In the genomic region with DNA sequence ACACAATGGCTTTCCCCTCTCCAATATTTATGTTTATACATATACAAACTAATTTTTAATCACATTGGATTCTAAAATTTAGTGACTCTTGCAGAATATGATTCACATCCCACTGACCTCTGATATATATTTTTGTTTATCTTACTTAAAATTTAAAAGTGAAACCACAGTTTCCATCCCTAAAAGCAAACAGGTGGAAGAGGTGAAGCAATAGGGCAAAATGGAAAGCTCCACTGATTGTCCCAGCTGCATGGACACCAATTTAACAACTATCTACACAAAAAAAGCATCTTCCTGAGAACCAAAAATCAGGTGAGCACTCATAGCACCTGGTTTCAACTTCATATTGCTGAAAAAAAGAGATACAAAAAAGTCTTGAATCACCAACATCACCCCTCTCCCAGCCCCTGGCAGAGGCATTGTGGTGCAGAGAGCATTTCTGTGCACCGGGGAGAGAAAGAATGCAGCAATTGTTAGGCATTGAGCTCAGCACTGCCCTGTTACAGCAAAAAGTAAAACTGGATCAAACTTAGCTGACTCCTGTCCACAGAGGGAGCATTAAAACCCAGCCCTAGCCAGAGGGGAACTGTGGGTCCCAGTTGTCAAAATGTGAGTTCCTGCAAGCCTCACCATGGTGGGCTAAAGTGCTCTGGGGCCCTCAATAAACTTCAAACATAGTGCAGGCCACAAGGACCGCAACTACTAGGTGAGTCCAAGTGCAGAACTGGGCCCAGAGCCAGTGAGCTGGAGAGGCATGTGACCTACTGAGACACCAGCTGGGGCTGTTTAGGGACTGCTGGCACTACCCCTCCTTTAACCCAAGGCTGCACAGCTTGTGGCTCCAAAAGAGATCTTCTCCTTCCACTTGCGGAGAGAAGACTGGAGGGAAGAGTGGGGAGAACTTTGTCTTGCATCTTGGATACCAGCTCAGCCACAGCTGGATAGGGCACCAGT, we compare ENCODE assay signal across 14 cellular contexts.
A peak's percentile ranks its signal among the peaks of the same experiment; 100 is the strongest.
DNase-seq lines count a peak whose midpoint lies in the region; ATAC-seq and TF ChIP-seq lines count a peak whose summit lies in the region.
"Had no signal": no experiment of that assay in that cellular context is flagged by ENCODE, and none has a peak within 500 bp of the region (broad histone marks: within the 10 kb centered on the region; RNA-seq: fewer than 3 reads in every experiment).

No MANE protein-coding gene starts in this region.

- no peak overlapping the region for H3K4me2 ChIP-seq in H9 (ENCODE audit: insufficient read depth, insufficient read length, low read length)

- peak overlapping the region in 1 of 2 experiments; percentile 65; a peak in 3 of 5 replicates for H3K4me3 Mint-ChIP-seq in H9
- peak overlapping the region; percentile 31 for H3K4me3 Mint-ChIP-seq in WTC11
- H3K4me3 Mint-ChIP-seq: CD8-positive, alpha-beta memory T cell; nephron had no signal

- H3K4me1 ChIP-seq in H9 (ENCODE audit: insufficient read depth, low read length) (peaks cover 8% of the 10 kb centered on the region; the same call in 1 of the 2 replicates), right cardiac atrium (ENCODE audit: control insufficient read depth, insufficient read depth, low read length) (peaks cover 4% of the 10 kb centered on the region)
- H3K4me1 ChIP-seq: HAP-1 had no signal

- H3K4me1 Mint-ChIP-seq in H9 (peaks cover 22 to 23% of the 10 kb centered on the region in 2 experiments), WTC11 (peaks cover 37% of the 10 kb centered on the region)
- H3K4me1 Mint-ChIP-seq: nephron had no signal

- no peaks in the 10 kb centered on the region for H3K27me3 ChIP-seq in H9 (ENCODE audit: insufficient read depth, low read length)
- H3K27me3 ChIP-seq in right cardiac atrium (ENCODE audit: control insufficient read depth, insufficient read depth), result no peaks in the 10 kb centered on the region

- no peak overlapping the region for H2BK20ac ChIP-seq in H9 (ENCODE audit: low read depth, low read length, poor library complexity, severe bottlenecking)

- H3K9ac ChIP-seq in H9 (ENCODE audit: extremely low read depth, insufficient read length, low read length), result no peak overlapping the region

- POLR2A ChIA-PET in WTC11 (lab: Charles Lee), result no interaction called here

- H2BK12ac ChIP-seq in H9 (ENCODE audit: insufficient read length, low read depth, low read length), result no peak overlapping the region

- no peaks in the 10 kb centered on the region for H3K79me1 ChIP-seq in H9 (ENCODE audit: insufficient read depth, low read depth, low read length, poor library complexity, severe bottlenecking)

- H3K56ac ChIP-seq in H9 (ENCODE audit: insufficient read length, low read depth, low read length), result no peak overlapping the region

- no peak overlapping the region for H3K4me3 ChIP-seq in right cardiac atrium (ENCODE audit: low read length)
- H3K4me3 ChIP-seq: HAP-1 had no signal

- no peak overlapping the region for H3T11ph ChIP-seq in H9 (ENCODE audit: low read length)

- H3K9me3 ChIP-seq in H9 (ENCODE audit: control insufficient read depth, low read depth, low read length), result no peaks in the 10 kb centered on the region
- H3K9me3 ChIP-seq in right cardiac atrium (ENCODE audit: control insufficient read depth, low read length), result no peaks in the 10 kb centered on the region
- H3K9me3 ChIP-seq: HAP-1 had no signal

- no peak overlapping the region for H2BK5ac ChIP-seq in H9 (ENCODE audit: insufficient read length, low read length)

- H3K27ac Mint-ChIP-seq in H9 (peak overlapping the region; percentile 90 to 95 (median 91)), WTC11 (peak overlapping the region; percentile 88)
- H3K27ac Mint-ChIP-seq: nephron had no signal

- H3K18ac ChIP-seq in H9 (ENCODE audit: insufficient read length, low read depth, low read length), result no peak overlapping the region

- no peak overlapping the region for H3K4ac ChIP-seq in H9 (ENCODE audit: low read depth, low read length)

- no peak overlapping the region for H3K23ac ChIP-seq in H9 (ENCODE audit: insufficient read length, low read depth, low read length)

- H3K27ac ChIP-seq in H9 (ENCODE audit: insufficient read length, low read depth, low read length) (no peak overlapping the region), right cardiac atrium (ENCODE audit: low read length) (peak overlapping the region; percentile 37)

- no peak overlapping the region for H2AK5ac ChIP-seq in H9 (ENCODE audit: insufficient read length, low read length)

- no peaks in the 10 kb centered on the region for H3K23me2 ChIP-seq in H9 (ENCODE audit: insufficient read length, low read depth, low read length, poor library complexity, severe bottlenecking)

- H3K9me3 Mint-ChIP-seq in H9 (peaks cover 7 to 10% of the 10 kb centered on the region in 2 experiments), WTC11 (peaks cover 3% of the 10 kb centered on the region; the same call in 1 of the 2 replicates)

- no peak overlapping the region for H4K91ac ChIP-seq in H9 (ENCODE audit: insufficient read length, low read depth, low read length)

- no peaks in the 10 kb centered on the region for H4K20me1 ChIP-seq in H9 (ENCODE audit: control insufficient read depth, insufficient read depth, insufficient read length)

- intact Hi-C loops in right cardiac atrium (cut with DNase I), result no loop called here
- intact Hi-C loops in sciatic nerve (cut with DNase I), result no loop called here

- H3K36me3 Mint-ChIP-seq in H9 (ENCODE audit: insufficient read depth in 1 of 3, low read depth in 3 of 3), result peaks cover 37 to 61% (median 52%) of the 10 kb centered on the region in 3 experiments
- H3K36me3 Mint-ChIP-seq in WTC11, result peaks cover 52% of the 10 kb centered on the region

- H3K14ac ChIP-seq in H9 (ENCODE audit: insufficient read depth, low read length), result 0 out of 2 replicates have a peak overlapping the region, but pooled peaks have one; percentile 30

- no peak overlapping the region for H4K5ac ChIP-seq in H9 (ENCODE audit: insufficient read length, low read depth, low read length)

- ATAC-seq in WTC11 (peak; percentile 86), right cardiac atrium (peak; percentile 78 to 92), sciatic nerve (peak; percentile 55), GM21381 (IDR thresholded peaks at IDR 0.05; ENCODE audit: unreplicated experiment) (no peak)

- DNase-seq in H9 (peak; percentile 33), WTC11 (ENCODE audit: low spot score) (peak; percentile 16), right cardiac atrium (peak; percentile 54 to 82 (median 79)), sciatic nerve (ENCODE audit: low spot score) (no peak), NCI-H345 treated with DMSO at 0.1 percent for 48 hours (lab: John Stamatoyannopoulos, UW; ENCODE audit: unreplicated experiment) (no peak), SKM-1 treated with dmso at 0.1 percent for 144 hours (lab: John Stamatoyannopoulos, UW; ENCODE audit: unreplicated experiment) (no peak), AG08395 (ENCODE audit: low spot score) (no peak)
- DNase-seq: activated CD8-positive, alpha-beta memory T cell treated with anti-CD3 and anti-CD28 coated beads, Interleukin-2, amount 50 U/mL, for 48 hours; CD8-positive, alpha-beta memory T cell; KBM-7; NCI-H2107 had no signal

- TF ChIP-seq CTCF in H9 (conservative IDR thresholded peaks at IDR 0.05) (no peak), WTC11 (IDR thresholded peaks at IDR 0.05) (no peak)

- H2BK120ac ChIP-seq in H9 (ENCODE audit: low read depth, low read length, poor library complexity, severe bottlenecking), result no peak overlapping the region

- H4K8ac ChIP-seq in H9 (replicated peaks; ENCODE audit: insufficient read length, low read depth, low read length), result no peak overlapping the region

- H3K27me3 Mint-ChIP-seq in H9 (ENCODE audit: low read depth) (no peaks in the 10 kb centered on the region), WTC11 (ENCODE audit: low read depth) (no peaks in the 10 kb centered on the region)
- H3K27me3 Mint-ChIP-seq: CD8-positive, alpha-beta memory T cell had no signal

- no peak overlapping the region for H2AFZ ChIP-seq in H9 (ENCODE audit: low read length)

- no peaks in the 10 kb centered on the region for H3K79me2 ChIP-seq in H9 (ENCODE audit: insufficient read depth, low read length)

- CTCF ChIA-PET in WTC11 (lab: Charles Lee), result interaction anchor here (0.6 to 1.4 kb wide), 5 partner anchors 58 to 279 kb away, joined by 3 to 8 read pairs (median 6); no protein-coding TSS in a partner anchor

- WGBS in H9 (ENCODE audit: extremely low coverage, insufficient read length, low lambda C conversion rate), result no CpG with 5 or more reads among the region's 3 CpGs
- 67% methylated on average over 3 of the region's 3 CpGs for WGBS in right cardiac atrium

- no peak overlapping the region for H2BK15ac ChIP-seq in H9 (ENCODE audit: low read depth, low read length)

TF ChIP-seq in WTC11, 78 proteins besides CTCF, POLR2A, EP300 and RAD21 (continues in another document):
- no peak for TF ChIP-seq ZNF219 (CRISPR knock-in tag; IDR thresholded peaks at IDR 0.05; ENCODE audit: borderline replicate concordance)
- TF ChIP-seq, protein P1, sequence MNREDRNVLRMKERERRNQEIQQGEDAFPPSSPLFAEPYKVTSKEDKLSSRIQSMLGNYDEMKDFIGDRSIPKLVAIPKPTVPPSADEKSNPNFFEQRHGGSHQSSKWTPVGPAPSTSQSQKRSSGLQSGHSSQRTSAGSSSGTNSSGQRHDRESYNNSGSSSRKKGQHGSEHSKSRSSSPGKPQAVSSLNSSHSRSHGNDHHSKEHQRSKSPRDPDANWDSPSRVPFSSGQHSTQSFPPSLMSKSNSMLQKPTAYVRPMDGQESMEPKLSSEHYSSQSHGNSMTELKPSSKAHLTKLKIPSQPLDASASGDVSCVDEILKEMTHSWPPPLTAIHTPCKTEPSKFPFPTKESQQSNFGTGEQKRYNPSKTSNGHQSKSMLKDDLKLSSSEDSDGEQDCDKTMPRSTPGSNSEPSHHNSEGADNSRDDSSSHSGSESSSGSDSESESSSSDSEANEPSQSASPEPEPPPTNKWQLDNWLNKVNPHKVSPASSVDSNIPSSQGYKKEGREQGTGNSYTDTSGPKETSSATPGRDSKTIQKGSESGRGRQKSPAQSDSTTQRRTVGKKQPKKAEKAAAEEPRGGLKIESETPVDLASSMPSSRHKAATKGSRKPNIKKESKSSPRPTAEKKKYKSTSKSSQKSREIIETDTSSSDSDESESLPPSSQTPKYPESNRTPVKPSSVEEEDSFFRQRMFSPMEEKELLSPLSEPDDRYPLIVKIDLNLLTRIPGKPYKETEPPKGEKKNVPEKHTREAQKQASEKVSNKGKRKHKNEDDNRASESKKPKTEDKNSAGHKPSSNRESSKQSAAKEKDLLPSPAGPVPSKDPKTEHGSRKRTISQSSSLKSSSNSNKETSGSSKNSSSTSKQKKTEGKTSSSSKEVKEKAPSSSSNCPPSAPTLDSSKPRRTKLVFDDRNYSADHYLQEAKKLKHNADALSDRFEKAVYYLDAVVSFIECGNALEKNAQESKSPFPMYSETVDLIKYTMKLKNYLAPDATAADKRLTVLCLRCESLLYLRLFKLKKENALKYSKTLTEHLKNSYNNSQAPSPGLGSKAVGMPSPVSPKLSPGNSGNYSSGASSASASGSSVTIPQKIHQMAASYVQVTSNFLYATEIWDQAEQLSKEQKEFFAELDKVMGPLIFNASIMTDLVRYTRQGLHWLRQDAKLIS (CRISPR knock-in tag; IDR thresholded peaks at IDR 0.05; ENCODE audit: borderline replicate concordance), result no peak
- TF ChIP-seq MXD4 (CRISPR knock-in tag; IDR thresholded peaks at IDR 0.05; ENCODE audit: borderline replicate concordance), result no peak

Comparison
In these comparisons a context has a peak if more than half of its experiments do, and no peak if none do; other contexts are left out.
1. DNase-seq: peak in H9 (single experiment), WTC11 (single experiment) and right cardiac atrium (3 of 3); none in sciatic nerve (single experiment), NCI-H345 treated with DMSO at 0.1 percent for 48 hours (single experiment), SKM-1 treated with dmso at 0.1 percent for 144 hours (single experiment) and AG08395 (single experiment).